In genomic region chr1:25532970-25533369, GRCh38 we compare ENCODE assay signal across 27 cellular contexts.
"Had no signal": no experiment of that assay in that cellular context is flagged by ENCODE, and none has a peak within 500 bp of the region (broad histone marks: within the 10 kb centered on the region; RNA-seq: fewer than 3 reads in every experiment).

No MANE protein-coding gene starts in this region.

- H3K36me3 Mint-ChIP-seq: activated CD4-positive, alpha-beta memory T cell treated with anti-CD3 and anti-CD28 coated beads for 36 hours; activated naive CD4-positive, alpha-beta T cell treated with anti-CD3 and anti-CD28 coated beads, Interleukin-2, amount 10 ng/mL, durations not matched to agents 7 days and 5 days; mesothelial cell of epicardium; naive B cell; stimulated activated naive B cell treated with anti-CD40 and anti-IgM and Interleukin-4, amounts not matched to agents 10 μg/mL and 1 μg/mL and 100 μg/mL, for 72 hours had no signal

- H3K4me3 ChIP-seq: heart right ventricle, right atrium auricular region, stomach, tibial artery, upper lobe of right lung had no signal

- H3K9me3 ChIP-seq: heart right ventricle, right atrium auricular region, stomach, tibial artery, upper lobe of right lung had no signal

- H3K27me3 Mint-ChIP-seq: activated CD4-positive, alpha-beta memory T cell treated with anti-CD3 and anti-CD28 coated beads for 36 hours; effector memory CD8-positive, alpha-beta T cell had no signal

- H3K36me3 ChIP-seq: heart right ventricle, right atrium auricular region, stomach, tibial artery, upper lobe of right lung, WERI-Rb-1 had no signal

- H3K4me1 ChIP-seq: right atrium auricular region, stomach, tibial artery, upper lobe of right lung had no signal

- H3K27ac ChIP-seq: heart right ventricle, right atrium auricular region, stomach, tibial artery, upper lobe of right lung, WERI-Rb-1 had no signal

- H3K27ac Mint-ChIP-seq: activated CD4-positive, alpha-beta memory T cell treated with anti-CD3 and anti-CD28 coated beads for 36 hours; activated CD4-positive, alpha-beta T cell treated with anti-CD3 and anti-CD28 coated beads, Interleukin-2, amount 10 ng/mL, durations not matched to agents 24 days and 14 days; activated naive CD4-positive, alpha-beta T cell treated with anti-CD3 and anti-CD28 coated beads, Interleukin-2, amount 10 ng/mL, durations not matched to agents 7 days and 5 days; effector memory CD8-positive, alpha-beta T cell; mesothelial cell of epicardium; stimulated activated naive B cell treated with anti-CD40 and anti-IgM and Interleukin-4, amounts not matched to agents 10 μg/mL and 1 μg/mL and 100 μg/mL, for 72 hours had no signal

- H3K9me3 Mint-ChIP-seq: activated CD4-positive, alpha-beta memory T cell treated with anti-CD3 and anti-CD28 coated beads for 36 hours; activated naive CD4-positive, alpha-beta T cell treated with anti-CD3 and anti-CD28 coated beads, Interleukin-2, amount 10 ng/mL, durations not matched to agents 7 days and 5 days; effector memory CD8-positive, alpha-beta T cell; mesothelial cell of epicardium; naive B cell; stimulated activated naive B cell treated with anti-CD40 and anti-IgM and Interleukin-4, amounts not matched to agents 10 μg/mL and 1 μg/mL and 100 μg/mL, for 72 hours had no signal

- H3K4me1 Mint-ChIP-seq: activated CD4-positive, alpha-beta T cell treated with anti-CD3 and anti-CD28 coated beads, Interleukin-2, amount 10 ng/mL, durations not matched to agents 24 days and 14 days; activated naive CD4-positive, alpha-beta T cell treated with anti-CD3 and anti-CD28 coated beads, Interleukin-2, amount 10 ng/mL, durations not matched to agents 7 days and 5 days had no signal

- H3K4me3 Mint-ChIP-seq: activated CD4-positive, alpha-beta memory T cell treated with anti-CD3 and anti-CD28 coated beads for 36 hours; activated CD4-positive, alpha-beta T cell treated with anti-CD3 and anti-CD28 coated beads, Interleukin-2, amount 10 ng/mL, durations not matched to agents 24 days and 14 days; activated naive CD4-positive, alpha-beta T cell treated with anti-CD3 and anti-CD28 coated beads, Interleukin-2, amount 10 ng/mL, durations not matched to agents 7 days and 5 days; effector memory CD8-positive, alpha-beta T cell; mesothelial cell of epicardium; naive B cell; stimulated activated naive B cell treated with anti-CD40 and anti-IgM and Interleukin-4, amounts not matched to agents 10 μg/mL and 1 μg/mL and 100 μg/mL, for 72 hours had no signal

- DNase-seq: activated CD4-positive, alpha-beta memory T cell treated with anti-CD3 and anti-CD28 coated beads for 36 hours; activated CD4-positive, alpha-beta T cell treated with anti-CD3 and anti-CD28 coated beads, Interleukin-2, amount 10 ng/mL, durations not matched to agents 24 days and 14 days; activated CD8-positive, alpha-beta memory T cell treated with anti-CD3 and anti-CD28 coated beads, Interleukin-2, amount 50 U/mL, for 4 hours; activated gamma-delta T cell; activated naive CD4-positive, alpha-beta T cell treated with anti-CD3 and anti-CD28 coated beads, Interleukin-2, amount 10 ng/mL, durations not matched to agents 7 days and 5 days; activated T-cell treated with anti-CD3 and anti-CD28 coated beads, Interleukin-2, amount 50 U/mL, for 1 hour; amniotic stem cell; caudate nucleus; cortex of kidney; effector memory CD8-positive, alpha-beta T cell; foreskin fibroblast; heart right ventricle; naive B cell; occipital lobe; stimulated activated CD4-positive, alpha-beta T cell treated with anti-CD3 and anti-CD28 coated beads, Interleukin-15, amount 100 ng/mL, for 24 hours; stimulated activated CD4-positive, alpha-beta T cell treated with anti-CD3 and anti-CD28 coated beads, Interleukin-2, amount 100 ng/mL, for 24 hours; stimulated activated naive B cell treated with anti-CD40 and anti-IgM and Interleukin-4, amounts not matched to agents 10 μg/mL and 1 μg/mL and 100 μg/mL, for 72 hours; stomach; T-helper 9 cell; tibial artery; upper lobe of right lung; WERI-Rb-1 had no signal

- H3K27me3 ChIP-seq: heart right ventricle, right atrium auricular region, stomach, upper lobe of right lung had no signal

- FAIRE-seq: TTC549 had no signal

- ATAC-seq: activated CD4-positive, CD25-positive, alpha-beta regulatory T cell treated with anti-CD3 and anti-CD28 coated beads, Interleukin-2, amount 50 U/mL, for 24 hours; effector memory CD8-positive, alpha-beta T cell; esophagus mucosa; stimulated activated naive B cell treated with anti-CD40 and anti-IgM and Interleukin-4, amounts not matched to agents 10 μg/mL and 1 μg/mL and 100 μg/mL, for 72 hours; upper lobe of right lung had no signal
